11 cellular contexts compared by ENCODE assay signal in the genomic region with DNA sequence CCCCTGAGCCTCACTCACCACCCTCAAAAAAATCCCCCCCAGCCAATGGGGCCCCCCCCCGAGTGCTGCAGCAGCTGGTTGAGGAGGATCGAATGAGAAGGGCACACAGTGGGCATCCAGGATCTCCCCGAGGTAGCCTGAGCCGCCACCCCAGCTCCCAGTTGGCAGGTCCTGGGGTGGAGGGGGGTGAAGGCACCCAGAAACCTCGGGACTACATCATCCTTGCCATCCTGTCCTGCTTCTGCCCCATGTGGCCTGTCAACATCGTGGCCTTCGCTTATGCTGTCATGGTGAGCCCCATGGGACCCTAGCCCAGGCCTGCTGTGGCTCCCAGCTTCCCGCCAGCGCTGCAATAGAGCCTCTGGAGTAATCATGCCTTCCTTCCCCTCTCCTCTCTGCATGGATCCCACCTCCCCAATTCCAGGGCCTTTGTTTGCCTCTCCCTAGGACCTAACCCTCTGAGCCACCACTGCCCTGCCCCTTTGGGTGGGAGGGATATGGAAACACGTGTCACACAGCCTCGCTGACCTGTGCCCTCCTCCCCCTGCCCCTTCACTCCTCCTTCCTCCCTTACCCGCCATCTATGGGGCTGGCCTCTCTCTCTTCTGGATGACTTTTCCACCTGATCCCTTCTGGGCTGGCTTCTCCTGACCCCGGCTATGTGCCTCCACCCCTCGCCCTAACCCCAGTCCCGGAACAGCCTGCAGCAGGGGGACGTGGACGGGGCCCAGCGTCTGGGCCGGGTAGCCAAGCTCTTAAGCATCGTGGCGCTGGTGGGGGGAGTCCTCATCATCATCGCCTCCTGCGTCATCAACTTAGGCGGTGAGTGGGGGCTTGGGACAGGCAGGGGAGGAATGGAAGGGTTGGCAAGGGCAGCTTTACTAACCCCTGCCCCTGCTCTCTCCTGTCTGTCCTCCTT. TPM values are rescaled to one million over a fixed set of nuclear protein-coding genes. Genes with fewer than 3 reads are reported as not detected.
A peak's percentile ranks its signal among the peaks of the same experiment; 100 is the strongest.
DNase-seq lines count a peak whose midpoint lies in the region; ATAC-seq, FAIRE-seq and TF ChIP-seq lines count a peak whose summit lies in the region.
"Had no signal": no experiment of that assay in that cellular context is flagged by ENCODE, and none has a peak within 500 bp of the region (broad histone marks: within the 10 kb centered on the region; RNA-seq: fewer than 3 reads in every experiment).

No MANE protein-coding gene starts in this region.

- H3K4me1 ChIP-seq in gastroesophageal sphincter (peaks cover 6 to 87% (median 58%) of the 10 kb centered on the region in 3 donors), spleen (peaks cover 46 to 93% (median 80%) of the 10 kb centered on the region in 6 donors)

- ATAC-seq in T-helper 17 cell (no peak), gastroesophageal sphincter (no peak), GM21723 (IDR thresholded peaks at IDR 0.05; ENCODE audit: unreplicated experiment) (no peak)

- H3K27me3 ChIP-seq in gastroesophageal sphincter (no peaks in the 10 kb centered on the region), spleen (replicated peaks in 1 of 7) (peaks cover 0 to 19% (median 10%) of the 10 kb centered on the region in 7 donors)

- peak overlapping the region; percentile 96 for H3K27ac Mint-ChIP-seq in T-helper 17 cell

- POLR2A ChIA-PET in HEK293T (lab: Yijun Ruan, JAX) = interaction anchor here (1.1 to 10.8 kb wide), 4 partner anchors 9 to 279 kb away, joined by 3 to 176 read pairs (median 3); partner anchors contain the start of gene MAZ

- TF ChIP-seq CTCF in gastroesophageal sphincter (IDR thresholded peaks at IDR 0.05) (no peak), spleen (IDR thresholded peaks at IDR 0.05 in 8 of 11, conservative IDR thresholded peaks at IDR 0.05 in 3 of 11) (no peak)

- H3K27me3 Mint-ChIP-seq in T-helper 17 cell = no peaks in the 10 kb centered on the region

- peaks cover 2% of the 10 kb centered on the region for H3K36me3 Mint-ChIP-seq in T-helper 17 cell (ENCODE audit: low read depth)

- peak; percentile 43 for DNase-seq in NCI-H82 (lab: John Stamatoyannopoulos, UW)
- DNase-seq in NCI-H82 treated with DMSO at 0.1 percent for 48 hours (lab: John Stamatoyannopoulos, UW; ENCODE audit: unreplicated experiment) = no peak
- no peak for DNase-seq in T-helper 17 cell
- DNase-seq in spleen = peak; percentile 82
- no peak for DNase-seq in HEK293T (ENCODE audit: extremely low spot score)
- no peak for DNase-seq in RCC 7860 (ENCODE audit: low spot score)
- DNase-seq: mammary epithelial cell, NCI-H774 had no signal

- TF ChIP-seq EP300 in gastroesophageal sphincter (IDR thresholded peaks at IDR 0.05) = no peak

- H3K4me3 ChIP-seq in gastroesophageal sphincter (peak overlapping the region in 1 of 2 donors; percentile 73), spleen (no peak overlapping the region)

- H3K4me1 Mint-ChIP-seq in T-helper 17 cell = peaks cover 49% of the 10 kb centered on the region

- intact Hi-C loops in spleen (cut with DNase I; ENCODE audit: low total_unique reads) = no loop called here

- TF ChIP-seq POLR2A in gastroesophageal sphincter (IDR thresholded peaks at IDR 0.05) (no peak), spleen (IDR thresholded peaks at IDR 0.05) (no peak)

- FAIRE-seq in RCC 7860 (lab: Jason Lieb, UNC) = no peak
- FAIRE-seq: A204.1 had no signal

- peak overlapping the region in 3 of 4 donors; percentile 98 for H3K27ac ChIP-seq in gastroesophageal sphincter
- H3K27ac ChIP-seq in spleen = no peak overlapping the region

- CTCF ChIA-PET in HEK293T (lab: Yijun Ruan, JAX) = no interaction called here

- 48 to 58% methylated on average over 4 to 5 of the region's 24 CpGs for WGBS in gastroesophageal sphincter (ENCODE audit: low coverage in 1 of 2), 2 donors
- 79 to 87% (median 83%) methylated on average over 21 to 24 of the region's 24 CpGs for WGBS in spleen, 5 donors

- no peaks in the 10 kb centered on the region for H3K9me3 ChIP-seq in T-helper 17 cell (ENCODE audit: control insufficient read depth, low read length, poor library complexity, severe bottlenecking)
- H3K9me3 ChIP-seq in gastroesophageal sphincter = no peaks in the 10 kb centered on the region
- no peaks in the 10 kb centered on the region for H3K9me3 ChIP-seq in spleen

- peak overlapping the region; percentile 98 for H3K4me3 Mint-ChIP-seq in T-helper 17 cell

- H3K36me3 ChIP-seq in gastroesophageal sphincter (peaks cover 0 to 28% of the 10 kb centered on the region in 2 donors), spleen (peaks cover 0 to 33% (median 19%) of the 10 kb centered on the region in 6 donors)

TF ChIP-seq in HEK293T, 16 proteins besides CTCF, POLR2A, EP300 and RAD21:
- TF ChIP-seq PKNOX1 (IDR thresholded peaks at IDR 0.05) = no peak
- no peak for TF ChIP-seq FOXA1 (IDR thresholded peaks at IDR 0.05)

RNA-seq across cellular contexts. Expression of gene PRRT2, which starts 1.9 kb away (rescaled TPM):
- total RNA-seq in T-helper 17 cell = 1 to 10 TPM; 2.0 to 3.4 TPM
- total RNA-seq in gastroesophageal sphincter = 10 to 100 TPM in 1 of 4 donors, 1 to 10 TPM in 3; 4.2 to 13.5 (median 6.0) TPM
- total RNA-seq in spleen = 1 to 10 TPM in 2 of 7 donors, under 1 TPM in 3, not detected in 2; 0.29 to 2.1 (median 0.77) TPM
- polyA plus RNA-seq in spleen = under 1 TPM; 0.15 to 0.67 (median 0.22) TPM

RNA-seq across cellular contexts. Expression of gene PAGR1, which starts 2.0 kb away (rescaled TPM):
- total RNA-seq in T-helper 17 cell = 10 to 100 TPM; 15.2 to 16.3 TPM
- total RNA-seq in gastroesophageal sphincter = 10 to 100 TPM; 19.3 to 29.6 (median 20.2) TPM
- 10 to 100 TPM; 17.3 to 43.9 (median 23.6) TPM for total RNA-seq in spleen
- 10 to 100 TPM; 28.8 to 46.4 (median 37.9) TPM for polyA plus RNA-seq in spleen

RNA-seq across cellular contexts. Expression of gene MVP, which starts 6.4 kb away (rescaled TPM):
- total RNA-seq in T-helper 17 cell = 100 to 1,000 TPM; 141 to 154 TPM
- total RNA-seq in gastroesophageal sphincter = 100 to 1,000 TPM in 3 of 4 donors, 10 to 100 TPM in 1; 82.2 to 162 (median 129) TPM
- total RNA-seq in spleen = 100 to 1,000 TPM; 103 to 200 (median 160) TPM
- polyA plus RNA-seq in spleen = 100 to 1,000 TPM in 1 of 3 donors, 10 to 100 TPM in 2; 72.3 to 153 (median 90.9) TPM

RNA-seq across cellular contexts. Expression of gene MAZ, which starts 7.6 kb away (rescaled TPM):
- total RNA-seq in T-helper 17 cell = 100 to 1,000 TPM; 242 to 254 TPM
- 100 to 1,000 TPM in 3 of 4 donors, 10 to 100 TPM in 1; 86.3 to 212 (median 116) TPM for total RNA-seq in gastroesophageal sphincter
- total RNA-seq in spleen = 100 to 1,000 TPM in 4 of 7 donors, 10 to 100 TPM in 3; 82.7 to 157 (median 125) TPM
- polyA plus RNA-seq in spleen = 100 to 1,000 TPM in 2 of 3 donors, 10 to 100 TPM in 1; 92.2 to 145 (median 100) TPM

RNA-seq across cellular contexts. Expression of gene KIF22, which starts 23.4 kb away (rescaled TPM):
- total RNA-seq in T-helper 17 cell (10 to 100 TPM; 74.3 to 89.0 TPM), gastroesophageal sphincter (10 to 100 TPM in 3 of 4 donors, 1 to 10 TPM in 1; 9.4 to 17.3 (median 12.8) TPM), spleen (10 to 100 TPM; 26.6 to 45.1 (median 36.2) TPM)
- polyA plus RNA-seq in spleen = 10 to 100 TPM; 47.4 to 59.2 (median 56.4) TPM

Comparison
In these comparisons a context has a peak if more than half of its experiments do, and no peak if none do; other contexts are left out.
1. DNase-seq: peak in NCI-H82 (single experiment) and spleen (single experiment); none in NCI-H82 treated with DMSO at 0.1 percent for 48 hours (single experiment), T-helper 17 cell (0 of 3), HEK293T (single experiment) and RCC 7860 (single experiment).
2. H3K27ac ChIP-seq: peak in gastroesophageal sphincter (3 of 4); none in spleen (0 of 8).